In the genomic region with DNA sequence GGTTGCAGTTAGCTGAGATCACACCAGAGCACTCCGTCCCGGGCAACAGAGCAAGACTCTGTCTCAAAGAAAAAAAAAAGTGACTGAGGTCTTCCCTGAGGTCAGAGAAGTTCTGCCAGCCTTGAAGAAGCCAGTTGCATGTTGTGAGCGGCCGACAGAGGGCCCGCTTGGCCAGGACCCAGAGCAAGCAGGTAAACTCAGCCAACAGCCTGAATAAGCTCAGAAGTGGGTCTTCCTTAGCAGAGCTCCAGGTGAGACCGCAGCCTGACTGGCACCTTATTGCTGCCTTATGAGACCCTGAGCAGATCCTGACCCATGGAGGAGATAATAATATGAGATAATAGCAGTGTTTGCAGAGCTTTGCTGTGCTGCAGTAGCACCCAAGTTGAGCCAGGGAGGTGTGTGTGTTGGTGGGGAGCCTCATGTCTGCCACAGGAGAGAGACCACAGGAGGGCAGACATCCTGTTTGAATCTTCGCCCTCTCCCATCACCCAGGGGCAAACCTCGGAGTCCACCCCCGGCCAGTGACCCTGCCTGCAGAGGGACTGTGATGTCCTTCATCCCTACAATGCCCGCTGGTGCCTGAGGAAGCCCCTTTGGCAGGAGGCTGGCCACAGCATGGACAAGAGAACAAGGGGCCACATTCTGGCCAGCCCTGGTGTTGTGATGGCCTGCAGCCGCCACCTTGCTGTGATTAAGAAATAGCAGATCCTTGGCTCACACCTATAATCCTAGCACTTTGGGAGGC, we compare ENCODE assay signal across 15 cellular contexts.
DNase-seq lines count a peak whose midpoint lies in the region; ATAC-seq and TF ChIP-seq lines count a peak whose summit lies in the region.
"Had no signal": no experiment of that assay in that cellular context is flagged by ENCODE, and none has a peak within 500 bp of the region (broad histone marks: within the 10 kb centered on the region; RNA-seq: fewer than 3 reads in every experiment).

No MANE protein-coding gene starts in this region.

- DNase-seq in GM06990 (ENCODE audit: extremely low read depth, insufficient read length) (no peak), LNCaP clone FGC (ENCODE audit: low read depth) (peak; percentile 21), cardiac fibroblast (ENCODE audit: low read depth in 2 of 2) (no peak), nephron progenitor cell (no peak), activated gamma-delta T cell (lab: John Stamatoyannopoulos, UW) (no peak), NCI-H128 (lab: John Stamatoyannopoulos, UW; ENCODE audit: unreplicated experiment) (no peak)
- DNase-seq: activated CD8-positive, alpha-beta T cell treated with anti-CD3 and anti-CD28 coated beads, Interleukin-2, amount 10 ng/mL, durations not matched to agents 7 days and 5 days; activated naive CD8-positive, alpha-beta T cell treated with anti-CD3 and anti-CD28 coated beads for 36 hours; CD4-positive, CD25-positive, alpha-beta regulatory T cell; cerebellar nuclear complex; esophagus squamous epithelium; T-helper 9 cell had no signal

- peaks cover 12% of the 10 kb centered on the region for H3K9me3 Mint-ChIP-seq in nephron progenitor cell
- H3K9me3 Mint-ChIP-seq: activated naive CD8-positive, alpha-beta T cell treated with anti-CD3 and anti-CD28 coated beads for 36 hours; stimulated activated naive CD8-positive, alpha-beta T cell treated with anti-CD3 and anti-CD28 coated beads, Interleukin-15, Interleukin-2, amounts not matched to agents 100 ng/mL and 50 ng/mL, for 24 hours had no signal

- H3K27me3 ChIP-seq in GM06990 (replicated peaks; ENCODE audit: control insufficient read depth, insufficient read depth, low read length): no peaks in the 10 kb centered on the region; the same call in 1 of the 2 replicates

- no peaks in the 10 kb centered on the region for H3K36me3 Mint-ChIP-seq in nephron progenitor cell (ENCODE audit: low read depth)
- H3K36me3 Mint-ChIP-seq: activated naive CD8-positive, alpha-beta T cell treated with anti-CD3 and anti-CD28 coated beads for 36 hours; CD4-positive, CD25-positive, alpha-beta regulatory T cell had no signal

- no peaks in the 10 kb centered on the region for H3K36me3 ChIP-seq in GM06990 (ENCODE audit: control insufficient read depth, insufficient read depth, low read length)
- H3K36me3 ChIP-seq: esophagus squamous epithelium had no signal

- H3K4me3 ChIP-seq in GM06990 (replicated peaks; ENCODE audit: low read depth, low read length) (no peak overlapping the region), LNCaP clone FGC (ENCODE audit: low read depth, low read length) (no peak overlapping the region), cardiac fibroblast (replicated peaks in 1 of 2; ENCODE audit: low read depth in 2 of 2, low read length in 2 of 2) (no peak overlapping the region)
- H3K4me3 ChIP-seq: esophagus squamous epithelium had no signal

- no peak overlapping the region for H3K27ac Mint-ChIP-seq in nephron progenitor cell
- H3K27ac Mint-ChIP-seq: activated CD8-positive, alpha-beta T cell treated with anti-CD3 and anti-CD28 coated beads, Interleukin-2, amount 10 ng/mL, durations not matched to agents 7 days and 5 days; activated naive CD8-positive, alpha-beta T cell treated with anti-CD3 and anti-CD28 coated beads for 36 hours; CD4-positive, CD25-positive, alpha-beta regulatory T cell; stimulated activated naive CD8-positive, alpha-beta T cell treated with anti-CD3 and anti-CD28 coated beads, Interleukin-15, Interleukin-2, amounts not matched to agents 100 ng/mL and 50 ng/mL, for 24 hours had no signal

- peak; percentile 19 for TF ChIP-seq CTCF in GM06990 (IDR thresholded peaks at IDR 0.05; ENCODE audit: insufficient read depth, low read length, poor library complexity, severe bottlenecking)
- TF ChIP-seq CTCF in LNCaP clone FGC (IDR thresholded peaks at IDR 0.05; ENCODE audit: control insufficient read depth, extremely low read depth, insufficient read depth): peak; percentile 51
- peak; percentile 12 for TF ChIP-seq CTCF in cardiac fibroblast (IDR thresholded peaks at IDR 0.05; ENCODE audit: low read depth, low read length)
- peak; percentile 14 for TF ChIP-seq CTCF in nephron progenitor cell (IDR thresholded peaks at IDR 0.05)

- TF ChIP-seq POLR2A in GM18505 (IDR thresholded peaks at IDR 0.05; ENCODE audit: borderline replicate concordance, extremely low read depth, insufficient read depth, insufficient read length): no peak

- H3K27me3 Mint-ChIP-seq in nephron progenitor cell (ENCODE audit: low read depth, poor library complexity): peaks cover 72% of the 10 kb centered on the region

- H3K4me1 Mint-ChIP-seq in nephron progenitor cell: peaks cover 10% of the 10 kb centered on the region

- no peak for ATAC-seq in GM18867 (IDR thresholded peaks at IDR 0.05; ENCODE audit: unreplicated experiment)
- ATAC-seq in GM18505 (IDR thresholded peaks at IDR 0.05; ENCODE audit: unreplicated experiment): no peak
- ATAC-seq: activated CD8-positive, alpha-beta T cell treated with anti-CD3 and anti-CD28 coated beads, Interleukin-2, amount 10 ng/mL, durations not matched to agents 7 days and 5 days had no signal

- no peak overlapping the region for H3K4me3 Mint-ChIP-seq in nephron progenitor cell
- H3K4me3 Mint-ChIP-seq: activated CD8-positive, alpha-beta T cell treated with anti-CD3 and anti-CD28 coated beads, Interleukin-2, amount 10 ng/mL, durations not matched to agents 7 days and 5 days; activated naive CD8-positive, alpha-beta T cell treated with anti-CD3 and anti-CD28 coated beads for 36 hours; CD4-positive, CD25-positive, alpha-beta regulatory T cell; stimulated activated naive CD8-positive, alpha-beta T cell treated with anti-CD3 and anti-CD28 coated beads, Interleukin-15, Interleukin-2, amounts not matched to agents 100 ng/mL and 50 ng/mL, for 24 hours had no signal
